1 cellular context compared by ENCODE assay signal in the genomic region with DNA sequence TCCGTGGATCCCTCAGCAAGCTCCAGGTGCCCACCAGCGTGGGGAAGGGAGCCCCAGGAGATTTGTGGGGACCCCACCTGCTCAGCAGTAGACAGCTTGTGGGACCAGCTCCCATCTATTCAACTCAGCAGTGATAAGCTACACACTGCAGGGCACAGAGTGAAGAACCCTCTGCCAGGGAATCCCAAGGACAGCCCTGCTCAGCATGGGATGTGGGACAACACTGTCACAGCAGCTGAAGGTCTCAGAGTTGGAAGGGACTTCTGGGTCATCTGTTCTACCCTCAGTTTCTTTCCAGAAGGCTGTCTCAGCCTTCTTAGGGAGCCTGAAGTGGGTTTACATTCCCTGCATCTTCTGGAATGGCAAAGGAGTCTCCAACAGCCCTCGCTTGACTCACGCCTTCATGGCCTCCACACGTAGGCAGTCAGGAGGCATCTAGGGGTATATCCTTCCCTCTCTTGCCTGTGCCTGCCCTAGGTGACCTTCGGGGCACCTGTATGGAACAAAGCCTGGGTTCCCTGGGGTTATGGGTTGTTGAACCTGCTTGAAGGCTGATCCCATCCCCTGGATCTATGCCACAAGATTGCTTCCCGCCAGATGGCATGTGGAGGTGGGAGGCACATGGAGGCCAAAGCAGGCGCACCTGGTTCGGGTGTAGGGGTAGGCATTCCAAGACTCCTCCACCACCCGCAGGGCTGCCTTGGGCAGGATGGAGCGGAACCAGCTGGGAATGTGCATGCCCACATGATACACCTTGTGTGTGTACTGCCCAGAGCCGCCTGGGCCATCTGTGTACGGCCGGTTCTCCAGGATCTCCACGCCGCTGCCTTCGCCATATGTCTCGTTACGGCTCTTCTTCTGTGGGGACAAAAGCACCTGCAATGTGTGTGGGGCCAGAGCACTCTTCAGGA.
TF ChIP-seq lines count a peak whose summit lies in the region.

No MANE protein-coding gene starts in this region.

TF ChIP-seq in H1, 55 proteins besides CTCF, POLR2A, EP300 and RAD21:
- TF ChIP-seq, protein P1, sequence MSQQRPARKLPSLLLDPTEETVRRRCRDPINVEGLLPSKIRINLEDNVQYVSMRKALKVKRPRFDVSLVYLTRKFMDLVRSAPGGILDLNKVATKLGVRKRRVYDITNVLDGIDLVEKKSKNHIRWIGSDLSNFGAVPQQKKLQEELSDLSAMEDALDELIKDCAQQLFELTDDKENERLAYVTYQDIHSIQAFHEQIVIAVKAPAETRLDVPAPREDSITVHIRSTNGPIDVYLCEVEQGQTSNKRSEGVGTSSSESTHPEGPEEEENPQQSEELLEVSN (IDR thresholded peaks at IDR 0.05), result peak; percentile 50
- TF ChIP-seq TAF7 (optimal IDR thresholded peaks at IDR 0.05; ENCODE audit: borderline replicate concordance, low read depth, low read length) (no peak), KDM4A (IDR thresholded peaks at IDR 0.05; ENCODE audit: low read depth, low read length, severe bottlenecking) (no peak)
TF ChIP-seq in H1: peak in this region for 1.
